In the genomic region with DNA sequence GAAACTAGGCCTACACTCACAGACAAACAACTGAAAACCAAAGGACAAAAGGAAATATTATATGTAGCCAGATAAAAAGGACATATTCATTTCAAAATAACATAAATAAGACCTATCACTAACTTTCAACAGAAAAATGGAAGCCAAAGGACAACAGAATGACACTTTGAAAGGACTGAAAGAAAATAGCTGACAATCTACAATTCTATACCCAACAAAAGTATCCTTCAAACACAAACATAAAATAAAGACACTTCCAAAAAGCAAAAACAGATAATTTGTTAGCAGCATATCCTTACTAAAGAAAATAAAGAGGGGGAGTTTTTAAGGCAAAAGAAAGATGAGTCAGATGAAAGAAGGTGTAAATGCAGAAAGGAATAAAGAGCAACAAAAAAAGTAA, we compare ENCODE assay signal across 29 cellular contexts.
"Had no signal": no experiment of that assay in that cellular context is flagged by ENCODE, and none has a peak within 500 bp of the region (broad histone marks: within the 10 kb centered on the region; RNA-seq: fewer than 3 reads in every experiment).

No MANE protein-coding gene starts in this region.

- H3K27me3 ChIP-seq: colonic mucosa, dorsolateral prefrontal cortex, gastrocnemius medialis, gastroesophageal sphincter, heart left ventricle, heart right ventricle had no signal

- H3K27ac Mint-ChIP-seq: dendritic cell treated with granulocyte-macrophage colony-stimulating factor and Interleukin-4, amounts not matched to agents 40 ng/mL and 50 ng/mL, for 4 days; effector memory CD8-positive, alpha-beta T cell; endodermal cell had no signal

- H3K27ac ChIP-seq: colonic mucosa, coronary artery, dorsolateral prefrontal cortex, epithelial cell of prostate, esophagus muscularis mucosa, esophagus squamous epithelium, foreskin keratinocyte, gastrocnemius medialis, gastroesophageal sphincter, heart left ventricle, heart right ventricle had no signal

- H3K9me3 ChIP-seq: colonic mucosa had no signal

- H3K4me3 Mint-ChIP-seq: dendritic cell treated with granulocyte-macrophage colony-stimulating factor and Interleukin-4, amounts not matched to agents 40 ng/mL and 50 ng/mL, for 4 days; effector memory CD8-positive, alpha-beta T cell; endodermal cell had no signal

- H3K4me1 ChIP-seq: colonic mucosa, esophagus muscularis mucosa, esophagus squamous epithelium, foreskin keratinocyte, gastrocnemius medialis, gastroesophageal sphincter, heart left ventricle, heart right ventricle had no signal

- H3K36me3 ChIP-seq: colonic mucosa, esophagus muscularis mucosa, esophagus squamous epithelium, gastrocnemius medialis, gastroesophageal sphincter, heart left ventricle, heart right ventricle had no signal

- DNase-seq: colonic mucosa; cortex of kidney; dermis blood vessel endothelial cell; dorsolateral prefrontal cortex; effector CD4-positive, alpha-beta T cell; effector CD8-positive, alpha-beta T cell; effector memory CD4-positive, alpha-beta T cell; effector memory CD8-positive, alpha-beta T cell; endodermal cell; erythroblast; esophagus squamous epithelium; foreskin fibroblast; foreskin keratinocyte; foreskin melanocyte; gastrocnemius medialis; glutamatergic neuron; head of caudate nucleus; heart left ventricle; heart right ventricle had no signal

- ATAC-seq: effector memory CD8-positive, alpha-beta T cell; esophagus mucosa; foreskin keratinocyte; gastrocnemius medialis; gastroesophageal sphincter; heart left ventricle; heart right ventricle had no signal

- FAIRE-seq: colon, endometrium, endothelial cell of umbilical vein, frontal cortex had no signal

- H3K4me3 ChIP-seq: colonic mucosa, coronary artery, dorsolateral prefrontal cortex, esophagus muscularis mucosa, esophagus squamous epithelium, gastrocnemius medialis, gastroesophageal sphincter, heart left ventricle, heart right ventricle had no signal
